ENCODE assay signal across 22 cellular contexts in genomic region chr1:179612361-179612760, GRCh38.
DNase-seq lines count a peak whose midpoint lies in the region; ATAC-seq and TF ChIP-seq lines count a peak whose summit lies in the region.
"Had no signal": no experiment of that assay in that cellular context is flagged by ENCODE, and none has a peak within 500 bp of the region (broad histone marks: within the 10 kb centered on the region; RNA-seq: fewer than 3 reads in every experiment).

No MANE protein-coding gene starts in this region.

- H3F3A ChIP-seq in MM.1S (ENCODE audit: insufficient read depth, low read length): peaks cover 4% of the 10 kb centered on the region; the same call in 1 of the 2 replicates

- H3K9me3 ChIP-seq in MM.1S (replicated peaks; ENCODE audit: insufficient read depth, low read length): no peaks in the 10 kb centered on the region
- H3K9me3 ChIP-seq in WERI-Rb-1 (ENCODE audit: severe bottlenecking): no peaks in the 10 kb centered on the region
- H3K9me3 ChIP-seq: A549; BLaER1 treated with 17β-estradiol and CSF1 and Interleukin-3, amounts not matched to agents 10 nM and 100 nM had no signal

- no peak for TF ChIP-seq CTCF in MM.1S (IDR thresholded peaks at IDR 0.05; ENCODE audit: low read length)
- no peak for TF ChIP-seq CTCF in WERI-Rb-1 (IDR thresholded peaks at IDR 0.05; ENCODE audit: low read depth, low read length)

- no peak overlapping the region for H3K9ac ChIP-seq in MM.1S (ENCODE audit: low read length)
- H3K9ac ChIP-seq: BLaER1 treated with 17β-estradiol and CSF1 and Interleukin-3, amounts not matched to agents 10 nM and 100 nM had no signal

- H2AFZ ChIP-seq in MM.1S (ENCODE audit: low read length): no peak overlapping the region

- no peaks in the 10 kb centered on the region for H4K20me1 ChIP-seq in MM.1S (ENCODE audit: insufficient read depth, low read length)
- H4K20me1 ChIP-seq: BLaER1 treated with 17β-estradiol and CSF1 and Interleukin-3, amounts not matched to agents 10 nM and 100 nM had no signal

- ATAC-seq in GM21786 (IDR thresholded peaks at IDR 0.05; ENCODE audit: unreplicated experiment): no peak
- ATAC-seq in HG03095 (IDR thresholded peaks at IDR 0.05; ENCODE audit: unreplicated experiment): no peak
- ATAC-seq: A549, GM12878 had no signal

- no peaks in the 10 kb centered on the region for H3K79me2 ChIP-seq in MM.1S (ENCODE audit: low read length)

- H3K9me2 ChIP-seq in MM.1S (replicated peaks; ENCODE audit: insufficient read depth, low read length): no peaks in the 10 kb centered on the region

- no peaks in the 10 kb centered on the region for H3K27me3 ChIP-seq in MM.1S (replicated peaks; ENCODE audit: insufficient read depth, low read length)
- no peaks in the 10 kb centered on the region for H3K27me3 ChIP-seq in WERI-Rb-1 (ENCODE audit: insufficient read depth, low read depth, severe bottlenecking)
- H3K27me3 ChIP-seq: BLaER1 treated with 17β-estradiol and CSF1 and Interleukin-3, amounts not matched to agents 10 nM and 100 nM had no signal

- H3K27ac ChIP-seq in MM.1S (ENCODE audit: low read length) (peak overlapping the region; percentile 4; the same call in 1 of the 2 replicates), WERI-Rb-1 (no peak overlapping the region)
- H3K27ac ChIP-seq: 22Rv1; A549; BLaER1 treated with 17β-estradiol and CSF1 and Interleukin-3, amounts not matched to agents 10 nM and 100 nM; C4-2B had no signal

- 0 out of 2 replicates have a peak overlapping the region, but pooled peaks have one; percentile 5 for H3K4me2 ChIP-seq in MM.1S (ENCODE audit: low read depth, low read length)
- H3K4me2 ChIP-seq: A549; BLaER1 treated with 17β-estradiol and CSF1 and Interleukin-3, amounts not matched to agents 10 nM and 100 nM had no signal

- H3K4me3 ChIP-seq in MM.1S (ENCODE audit: low read length): no peak overlapping the region
- no peak overlapping the region for H3K4me3 ChIP-seq in WERI-Rb-1 (ENCODE audit: low read depth, low read length)
- H3K4me3 ChIP-seq: A549; BLaER1 treated with 17β-estradiol and CSF1 and Interleukin-3, amounts not matched to agents 10 nM and 100 nM; GM12878 had no signal

- H3K36me3 ChIP-seq in MM.1S (replicated peaks; ENCODE audit: insufficient read depth, low read length) (no peaks in the 10 kb centered on the region), WERI-Rb-1 (no peaks in the 10 kb centered on the region)
- H3K36me3 ChIP-seq: BLaER1 treated with 17β-estradiol and CSF1 and Interleukin-3, amounts not matched to agents 10 nM and 100 nM had no signal

- DNase-seq in MM.1S (peak; percentile 55), NCI-H82 treated with DMSO at 0.1 percent for 48 hours (lab: John Stamatoyannopoulos, UW; ENCODE audit: unreplicated experiment) (peak; percentile 71), WERI-Rb-1 (peak; percentile 25)
- DNase-seq: AML-193; CD4-positive, alpha-beta memory T cell; CD4-positive, CD25-positive, alpha-beta regulatory T cell; CD8-positive, alpha-beta memory T cell; COR-L47; DMS 273 treated with DMSO at 0.1 percent for 48 hours; DMS153; DMS53; DMS79; DND-41; EL; GDM1 had no signal

- H3K4me1 ChIP-seq in MM.1S (ENCODE audit: low read length): peaks cover 35% of the 10 kb centered on the region
- H3K4me1 ChIP-seq: A549 had no signal
